ENCODE assay signal across 8 cellular contexts in the genomic region with DNA sequence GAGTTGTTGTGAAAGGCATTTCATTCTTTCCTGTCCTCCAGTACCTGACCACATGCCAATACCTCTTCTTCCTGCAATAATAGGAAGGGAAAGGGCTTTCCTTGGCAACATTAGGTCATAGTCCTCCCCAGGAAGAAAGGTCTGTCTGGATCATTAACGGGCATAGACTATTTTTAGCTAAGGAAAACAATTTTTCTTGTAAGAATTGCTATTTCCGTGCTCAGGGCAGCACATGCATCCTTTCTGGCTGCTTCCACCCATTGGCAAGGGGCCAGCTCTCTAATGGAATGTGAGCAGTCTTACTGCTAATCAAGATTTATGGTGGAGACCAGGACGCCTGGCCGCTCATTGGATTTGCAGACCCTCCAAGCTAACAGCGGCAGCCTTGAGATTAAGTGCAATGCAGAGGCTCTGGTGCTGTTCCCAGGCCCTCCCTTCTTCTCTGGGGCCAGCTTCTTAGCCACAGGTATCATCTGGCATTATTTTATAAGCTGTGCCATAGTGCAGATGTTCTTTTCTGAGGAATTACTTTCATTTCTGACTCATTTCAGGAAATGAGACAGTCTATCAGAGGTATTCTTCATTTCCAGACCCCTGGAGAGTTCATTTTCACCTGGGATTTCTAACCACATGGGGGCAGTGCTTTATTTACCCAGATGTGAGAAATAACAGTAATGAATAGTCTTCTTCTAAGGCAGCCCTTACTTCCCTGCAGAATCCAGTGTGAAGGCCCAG. TPM values are rescaled to one million over a fixed set of nuclear protein-coding genes. Genes with fewer than 3 reads are reported as not detected.
DNase-seq lines count a peak whose midpoint lies in the region; ATAC-seq and TF ChIP-seq lines count a peak whose summit lies in the region.

No MANE protein-coding gene starts in this region.

- ATAC-seq in HG03060 (IDR thresholded peaks at IDR 0.05; ENCODE audit: low read depth, unreplicated experiment), result peak; percentile 53
- no peak for ATAC-seq in HG03097 (IDR thresholded peaks at IDR 0.05; ENCODE audit: low FRiP score, unreplicated experiment)
- ATAC-seq in HG03095 (IDR thresholded peaks at IDR 0.05; ENCODE audit: unreplicated experiment), result no peak

- H3K4me3 ChIP-seq in GM12865 (ENCODE audit: low read depth, low read length), result no peak overlapping the region

- DNase-seq in GM12865 (ENCODE audit: low read depth) (peak; percentile 34), NCI-H82 (lab: John Stamatoyannopoulos, UW) (peak; percentile 99), dedifferentiated amniotic fluid mesenchymal stem cell (ENCODE audit: extremely low spot score) (peak; percentile 79), mesenteric fat pad (ENCODE audit: low spot score) (peak; percentile 91), COLO668 (lab: John Stamatoyannopoulos, UW; ENCODE audit: unreplicated experiment) (no peak)

- peak; percentile 5 for TF ChIP-seq CTCF in GM12865 (IDR thresholded peaks at IDR 0.05; ENCODE audit: insufficient read depth, low read depth, low read length, missing control alignments)

RNA-seq across cellular contexts. Expression of a gene that starts 52.9 kb away (rescaled TPM):
- total RNA-seq in mesenteric fat pad, result 152 TPM
